In genomic region chr20:37234254-37234581, GRCh38 we compare ENCODE assay signal across 23 cellular contexts. TPM values are rescaled to one million over a fixed set of nuclear protein-coding genes. Genes with fewer than 3 reads are reported as not detected.
DNase-seq lines count a peak whose midpoint lies in the region; ATAC-seq, FAIRE-seq and TF ChIP-seq lines count a peak whose summit lies in the region.
"Had no signal": no experiment of that assay in that cellular context is flagged by ENCODE, and none has a peak within 500 bp of the region (broad histone marks: within the 10 kb centered on the region; RNA-seq: fewer than 3 reads in every experiment).

No MANE protein-coding gene starts in this region.

- TF ChIP-seq POLR2A in GM12891 (IDR thresholded peaks at IDR 0.05; ENCODE audit: low read depth, low read length), result no peak
- no peak for TF ChIP-seq POLR2A in gastrocnemius medialis (IDR thresholded peaks at IDR 0.05)

- TF ChIP-seq CTCF in RWPE2 (IDR thresholded peaks at IDR 0.05; ENCODE audit: poor library complexity, severe bottlenecking) (no peak), glutamatergic neuron (IDR thresholded peaks at IDR 0.05; ENCODE audit: partially characterized antibody, unreplicated experiment) (no peak), gastrocnemius medialis (IDR thresholded peaks at IDR 0.05 in 4 of 5, conservative IDR thresholded peaks at IDR 0.05 in 1 of 5) (no peak)

- ATAC-seq in RWPE2 (ENCODE audit: low read depth) (no peak), gastrocnemius medialis (no peak), left cardiac atrium (no peak)
- ATAC-seq: HepG2, K562, Right ventricle myocardium inferior had no signal

- peaks cover under 1% of the 10 kb centered on the region for H3K27me3 Mint-ChIP-seq in glutamatergic neuron (ENCODE audit: unreplicated experiment)
- H3K27me3 Mint-ChIP-seq in activated T-helper 1 cell treated with anti-CD3 and anti-CD28 coated beads, Interleukin-12 subunit alpha, Interleukin-12 subunit beta, Interleukin-2, Interleukin-4 antibody, amounts not matched to agents 30 ng/mL and 10 ng/mL and 1 ng/mL, durations not matched to agents 14 hours and 24 hours and 36 hours (ENCODE audit: insufficient read depth), result no peaks in the 10 kb centered on the region
- H3K27me3 Mint-ChIP-seq: CD4-positive, alpha-beta memory T cell had no signal

- H3K4me3 Mint-ChIP-seq in glutamatergic neuron (ENCODE audit: unreplicated experiment), result no peak overlapping the region
- no peak overlapping the region for H3K4me3 Mint-ChIP-seq in activated T-helper 1 cell treated with anti-CD3 and anti-CD28 coated beads, Interleukin-12 subunit alpha, Interleukin-12 subunit beta, Interleukin-2, Interleukin-4 antibody, amounts not matched to agents 30 ng/mL and 10 ng/mL and 1 ng/mL, durations not matched to agents 14 hours and 24 hours and 36 hours
- H3K4me3 Mint-ChIP-seq: CD4-positive, alpha-beta memory T cell had no signal

- H3K36me3 ChIP-seq in RWPE2 (ENCODE audit: low read depth) (peaks cover 100% of the 10 kb centered on the region), gastrocnemius medialis (peaks cover 0 to 73% of the 10 kb centered on the region in 2 donors)

- H3K4me1 Mint-ChIP-seq in glutamatergic neuron (ENCODE audit: low read depth, unreplicated experiment), result peaks cover 10% of the 10 kb centered on the region
- H3K4me1 Mint-ChIP-seq in activated T-helper 1 cell treated with anti-CD3 and anti-CD28 coated beads, Interleukin-12 subunit alpha, Interleukin-12 subunit beta, Interleukin-2, Interleukin-4 antibody, amounts not matched to agents 30 ng/mL and 10 ng/mL and 1 ng/mL, durations not matched to agents 14 hours and 24 hours and 36 hours (ENCODE audit: low read depth), result no peaks in the 10 kb centered on the region

- H3K36me3 Mint-ChIP-seq in glutamatergic neuron (ENCODE audit: unreplicated experiment), result peaks cover 9% of the 10 kb centered on the region
- H3K36me3 Mint-ChIP-seq in activated T-helper 1 cell treated with anti-CD3 and anti-CD28 coated beads, Interleukin-12 subunit alpha, Interleukin-12 subunit beta, Interleukin-2, Interleukin-4 antibody, amounts not matched to agents 30 ng/mL and 10 ng/mL and 1 ng/mL, durations not matched to agents 14 hours and 24 hours and 36 hours (ENCODE audit: low read depth), result peaks cover 55% of the 10 kb centered on the region

- peak overlapping the region; percentile 4 for H3K27ac Mint-ChIP-seq in glutamatergic neuron (ENCODE audit: unreplicated experiment)
- H3K27ac Mint-ChIP-seq in activated T-helper 1 cell treated with anti-CD3 and anti-CD28 coated beads, Interleukin-12 subunit alpha, Interleukin-12 subunit beta, Interleukin-2, Interleukin-4 antibody, amounts not matched to agents 30 ng/mL and 10 ng/mL and 1 ng/mL, durations not matched to agents 14 hours and 24 hours and 36 hours, result no peak overlapping the region

- in situ Hi-C loops in gastrocnemius medialis (cut with MboI; ENCODE audit: low sequenced_read_pairs in 4 of 4), result no loop called here

- FAIRE-seq in GM12891 (lab: Jason Lieb, UNC), result peak; percentile 54
- FAIRE-seq: HepG2, K562, RCC 7860 had no signal

- no peaks in the 10 kb centered on the region for H3K27me3 ChIP-seq in RWPE2 (ENCODE audit: insufficient read depth, poor library complexity, severe bottlenecking)
- H3K27me3 ChIP-seq in gastrocnemius medialis, result no peaks in the 10 kb centered on the region
- H3K27me3 ChIP-seq: BLaER1 treated with 17β-estradiol and CSF1 and Interleukin-3, amounts not matched to agents 10 nM and 100 nM; MG63 had no signal

- H3K4me1 ChIP-seq in RWPE2 (ENCODE audit: insufficient read depth, poor library complexity, severe bottlenecking) (no peaks in the 10 kb centered on the region), gastrocnemius medialis (peaks cover 57 to 69% of the 10 kb centered on the region in 2 donors)
- H3K4me1 ChIP-seq: Caco-2 had no signal

- H3K27ac ChIP-seq in RWPE2 (ENCODE audit: poor library complexity, severe bottlenecking) (no peak overlapping the region), gastrocnemius medialis (peak overlapping the region; percentile 45 to 69 (median 53))
- H3K27ac ChIP-seq: BLaER1 treated with 17β-estradiol and CSF1 and Interleukin-3, amounts not matched to agents 10 nM and 100 nM had no signal

- H3K9me3 Mint-ChIP-seq in glutamatergic neuron (ENCODE audit: unreplicated experiment), result no peaks in the 10 kb centered on the region
- no peaks in the 10 kb centered on the region for H3K9me3 Mint-ChIP-seq in activated T-helper 1 cell treated with anti-CD3 and anti-CD28 coated beads, Interleukin-12 subunit alpha, Interleukin-12 subunit beta, Interleukin-2, Interleukin-4 antibody, amounts not matched to agents 30 ng/mL and 10 ng/mL and 1 ng/mL, durations not matched to agents 14 hours and 24 hours and 36 hours
- H3K9me3 Mint-ChIP-seq: CD4-positive, alpha-beta memory T cell had no signal

- H3K9me3 ChIP-seq in RWPE2 (ENCODE audit: severe bottlenecking) (no peaks in the 10 kb centered on the region), gastrocnemius medialis (no peaks in the 10 kb centered on the region)
- H3K9me3 ChIP-seq: BLaER1 treated with 17β-estradiol and CSF1 and Interleukin-3, amounts not matched to agents 10 nM and 100 nM; Caco-2; MG63 had no signal

- DNase-seq in GM12891 (ENCODE audit: insufficient read length, low spot score) (no peak), RWPE2 (ENCODE audit: low spot score) (peak; percentile 7), glutamatergic neuron (no peak), gastrocnemius medialis (no peak), left cardiac atrium (no peak), HUDEP-2 (lab: John Stamatoyannopoulos, UW; ENCODE audit: unreplicated experiment in 76 of 76) (no peak)
- no peak for DNase-seq in activated T-helper 1 cell treated with anti-CD3 and anti-CD28 coated beads, Interleukin-12 subunit alpha, Interleukin-12 subunit beta, Interleukin-2, Interleukin-4 antibody, amounts not matched to agents 30 ng/mL and 10 ng/mL and 1 ng/mL, durations not matched to agents 14 hours and 24 hours and 36 hours (ENCODE audit: low spot score)
- DNase-seq: CD4-positive, alpha-beta memory T cell; DMS153; GDM1; H7; MG63; NCI-H2029 treated with DMSO at 0.1 percent for 48 hours; NCI-H526; OCI-M1 had no signal

- intact Hi-C loops in gastrocnemius medialis (cut with DNase I; ENCODE audit: low total_unique reads) (no loop called here), left cardiac atrium (cut with DNase I) (no loop called here)
- intact Hi-C loops in activated T-helper 1 cell treated with anti-CD3 and anti-CD28 coated beads, Interleukin-12 subunit alpha, Interleukin-12 subunit beta, Interleukin-2, Interleukin-4 antibody, amounts not matched to agents 30 ng/mL and 10 ng/mL and 1 ng/mL, durations not matched to agents 14 hours and 24 hours and 36 hours (cut with micrococcal nuclease), result loop anchor here (2.0 kb wide), 1 partner anchor 15 kb away; no protein-coding TSS in a partner anchor

- H3K4me3 ChIP-seq in RWPE2 (ENCODE audit: severe bottlenecking) (no peak overlapping the region), gastrocnemius medialis (no peak overlapping the region)
- H3K4me3 ChIP-seq: BLaER1 treated with 17β-estradiol and CSF1 and Interleukin-3, amounts not matched to agents 10 nM and 100 nM; K562; MG63 had no signal

TF ChIP-seq in GM12891, 5 proteins besides CTCF, POLR2A, EP300 and RAD21:
- no peak for TF ChIP-seq POLR2AphosphoS5 (IDR thresholded peaks at IDR 0.05; ENCODE audit: low read depth, low read length)
- TF ChIP-seq PAX5 (IDR thresholded peaks at IDR 0.05; ENCODE audit: insufficient read depth, low read length, severe bottlenecking), result no peak
- TF ChIP-seq SPI1 (IDR thresholded peaks at IDR 0.05; ENCODE audit: low read depth, low read length), result no peak
- no peak for TF ChIP-seq TAF1 (IDR thresholded peaks at IDR 0.05; ENCODE audit: low read depth, low read length)
- no peak for TF ChIP-seq POU2F2 (IDR thresholded peaks at IDR 0.05; ENCODE audit: low read depth, low read length)

RNA-seq across cellular contexts. Expression of gene GHRH, which starts 27.4 kb away (rescaled TPM):
- polyA plus RNA-seq in GM12891 (2012; ENCODE audit: low read depth, missing spikeins), result not detected
- total RNA-seq in glutamatergic neuron (ENCODE audit: unreplicated experiment) (not detected), gastrocnemius medialis (not detected), left cardiac atrium (10 to 100 TPM in 1 of 2 donors, 1 to 10 TPM in 1; 4.2 to 10.7 TPM)
- total RNA-seq in activated T-helper 1 cell treated with anti-CD3 and anti-CD28 coated beads, Interleukin-12 subunit alpha, Interleukin-12 subunit beta, Interleukin-2, Interleukin-4 antibody, amounts not matched to agents 30 ng/mL and 10 ng/mL and 1 ng/mL, durations not matched to agents 14 hours and 24 hours and 36 hours, result not detected in 2 replicates
- total RNA-seq: Caco-2; CD4-positive, alpha-beta memory T cell; H7; HepG2; K562; LHCN-M2; Right ventricle myocardium inferior; SK-MEL-5 had no signal
- polyA plus RNA-seq: CD4-positive, alpha-beta memory T cell; HepG2; K562 had no signal

RNA-seq across cellular contexts. Expression of gene MROH8, which starts 54.9 kb away (rescaled TPM):
- polyA plus RNA-seq in GM12891 (2012; ENCODE audit: low read depth, missing spikeins), result 1.6 TPM
- total RNA-seq in glutamatergic neuron (ENCODE audit: unreplicated experiment), result 2.6 TPM
- total RNA-seq in gastrocnemius medialis, result 1 to 10 TPM; 1.4 to 4.4 (median 3.0) TPM
- total RNA-seq in activated T-helper 1 cell treated with anti-CD3 and anti-CD28 coated beads, Interleukin-12 subunit alpha, Interleukin-12 subunit beta, Interleukin-2, Interleukin-4 antibody, amounts not matched to agents 30 ng/mL and 10 ng/mL and 1 ng/mL, durations not matched to agents 14 hours and 24 hours and 36 hours, result 1.1 and 1.3 TPM in 2 replicates
- total RNA-seq in left cardiac atrium, result 1 to 10 TPM; 4.8 to 6.8 TPM

RNA-seq across cellular contexts. Expression of gene RPN2, which starts 55.1 kb away (rescaled TPM):
- polyA plus RNA-seq in GM12891 (2012; ENCODE audit: low read depth, missing spikeins), result 106 TPM
- total RNA-seq in glutamatergic neuron (ENCODE audit: unreplicated experiment) (156 TPM), gastrocnemius medialis (100 to 1,000 TPM in 3 of 4 donors, 10 to 100 TPM in 1; 85.7 to 132 (median 127) TPM), left cardiac atrium (100 to 1,000 TPM; 118 to 142 TPM)
- total RNA-seq in activated T-helper 1 cell treated with anti-CD3 and anti-CD28 coated beads, Interleukin-12 subunit alpha, Interleukin-12 subunit beta, Interleukin-2, Interleukin-4 antibody, amounts not matched to agents 30 ng/mL and 10 ng/mL and 1 ng/mL, durations not matched to agents 14 hours and 24 hours and 36 hours, result 223 and 234 TPM in 2 replicates

RNA-seq across cellular contexts. Expression of gene MANBAL, which starts 55.2 kb away (rescaled TPM):
- polyA plus RNA-seq in GM12891 (2012; ENCODE audit: low read depth, missing spikeins), result 17.5 TPM
- total RNA-seq in glutamatergic neuron (ENCODE audit: unreplicated experiment) (27.9 TPM), gastrocnemius medialis (10 to 100 TPM in 1 of 4 donors, 1 to 10 TPM in 3; 6.6 to 11.8 (median 7.5) TPM), left cardiac atrium (10 to 100 TPM; 24.0 TPM)
- total RNA-seq in activated T-helper 1 cell treated with anti-CD3 and anti-CD28 coated beads, Interleukin-12 subunit alpha, Interleukin-12 subunit beta, Interleukin-2, Interleukin-4 antibody, amounts not matched to agents 30 ng/mL and 10 ng/mL and 1 ng/mL, durations not matched to agents 14 hours and 24 hours and 36 hours, result 14.6 and 16.4 TPM in 2 replicates
